8 cellular contexts compared by ENCODE assay signal in the genomic region with DNA sequence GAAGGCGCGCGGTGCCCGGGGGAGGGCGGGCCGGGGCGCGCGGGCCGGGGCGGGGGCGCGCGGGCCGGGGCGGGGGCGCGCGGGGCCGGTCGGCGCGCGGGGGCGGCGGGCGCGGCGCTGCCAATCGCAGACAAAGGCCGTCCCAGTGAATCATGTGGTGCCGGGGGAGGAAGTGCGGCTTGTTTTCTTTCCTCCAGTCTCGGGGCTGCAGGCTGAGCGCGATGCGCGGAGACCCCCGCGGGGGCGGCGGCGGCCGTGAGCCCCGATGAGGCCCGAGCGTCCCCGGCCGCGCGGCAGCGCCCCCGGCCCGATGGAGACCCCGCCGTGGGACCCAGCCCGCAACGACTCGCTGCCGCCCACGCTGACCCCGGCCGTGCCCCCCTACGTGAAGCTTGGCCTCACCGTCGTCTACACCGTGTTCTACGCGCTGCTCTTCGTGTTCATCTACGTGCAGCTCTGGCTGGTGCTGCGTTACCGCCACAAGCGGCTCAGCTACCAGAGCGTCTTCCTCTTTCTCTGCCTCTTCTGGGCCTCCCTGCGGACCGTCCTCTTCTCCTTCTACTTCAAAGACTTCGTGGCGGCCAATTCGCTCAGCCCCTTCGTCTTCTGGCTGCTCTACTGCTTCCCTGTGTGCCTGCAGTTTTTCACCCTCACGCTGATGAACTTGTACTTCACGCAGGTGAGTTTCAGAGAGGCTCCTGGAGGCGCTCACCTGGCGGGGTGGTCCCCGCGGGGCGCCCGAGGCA. TPM values are rescaled to one million over a fixed set of nuclear protein-coding genes. Genes with fewer than 3 reads are reported as not detected.
DNase-seq lines count a peak whose midpoint lies in the region; ATAC-seq, FAIRE-seq and TF ChIP-seq lines count a peak whose summit lies in the region.

A gene with protein sequence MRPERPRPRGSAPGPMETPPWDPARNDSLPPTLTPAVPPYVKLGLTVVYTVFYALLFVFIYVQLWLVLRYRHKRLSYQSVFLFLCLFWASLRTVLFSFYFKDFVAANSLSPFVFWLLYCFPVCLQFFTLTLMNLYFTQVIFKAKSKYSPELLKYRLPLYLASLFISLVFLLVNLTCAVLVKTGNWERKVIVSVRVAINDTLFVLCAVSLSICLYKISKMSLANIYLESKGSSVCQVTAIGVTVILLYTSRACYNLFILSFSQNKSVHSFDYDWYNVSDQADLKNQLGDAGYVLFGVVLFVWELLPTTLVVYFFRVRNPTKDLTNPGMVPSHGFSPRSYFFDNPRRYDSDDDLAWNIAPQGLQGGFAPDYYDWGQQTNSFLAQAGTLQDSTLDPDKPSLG (plus strand): TSS at position 182 of the 746 bp plus-strand sequence. CDS start 84 bp downstream, at position 266.

- H3K27ac Mint-ChIP-seq in chondrocyte (ENCODE audit: unreplicated experiment), result peak within 1 kb of the TSS; percentile 36

- no peaks in the 10 kb centered on the region for H3K36me3 Mint-ChIP-seq in chondrocyte (ENCODE audit: low read depth)

- peak; percentile 74 for DNase-seq in GM12892 (ENCODE audit: insufficient read length)
- DNase-seq in HCEC 1CT, result peak; percentile 65
- peak; percentile 60 for DNase-seq in MV-4-11 (lab: John Stamatoyannopoulos, UW)
- DNase-seq in activated CD4-positive, CD25-positive, alpha-beta regulatory T cell treated with anti-CD3 and anti-CD28 coated beads, Interleukin-2, amount 50 U/mL, for 16 hours (ENCODE audit: low read depth, low spot score), result peak; percentile 22
- no peak for DNase-seq in chondrocyte (ENCODE audit: low spot score)
- DNase-seq in left colon, result peak; percentile 55 to 58
- DNase-seq in stimulated activated CD4-positive, alpha-beta T cell treated with anti-CD3 and anti-CD28 coated beads, Interleukin-2, amount 100 ng/mL, for 4 hours (ENCODE audit: low read depth), result peak; percentile 59
- no peak for DNase-seq in KG1 (lab: John Stamatoyannopoulos, UW)

- TF ChIP-seq CTCF in chondrocyte (IDR thresholded peaks at IDR 0.05), result no peak

- intact Hi-C loops in left colon (cut with DNase I, micrococcal nuclease), result no loop called here

- FAIRE-seq in GM12892 (lab: Jason Lieb, UNC), result peak; percentile 96

- peaks cover 26% of the 10 kb centered on the region for H3K27me3 Mint-ChIP-seq in chondrocyte (ENCODE audit: low read depth)

- H3K9me3 Mint-ChIP-seq in chondrocyte (ENCODE audit: low read depth), result no peaks in the 10 kb centered on the region

- peaks cover 17% of the 10 kb centered on the region for H3K4me1 Mint-ChIP-seq in chondrocyte (ENCODE audit: low read depth)

- ATAC-seq in left colon, result peak; percentile 58

- H3K4me3 Mint-ChIP-seq in chondrocyte (ENCODE audit: unreplicated experiment), result peak within 1 kb of the TSS; percentile 89

- peak; percentile 64; the same call in 1 of the 2 replicates for TF ChIP-seq POLR2A in GM12892 (IDR thresholded peaks at IDR 0.05; ENCODE audit: low read depth, low read length)

RNA-seq across cellular contexts. Expression of the gene that starts here (rescaled TPM):
- polyA plus RNA-seq in GM12892 (2012; ENCODE audit: missing spikeins), result 19.5 TPM
- total RNA-seq in chondrocyte (12.2 to 13.4 TPM (median 13.1 TPM) in 3 replicates), left colon (1 to 10 TPM; 3.8 to 9.5 TPM)

Comparison
In these comparisons a context has a peak if more than half of its experiments do, and no peak if none do; other contexts are left out.
1. DNase-seq: peak in GM12892 (single experiment), HCEC 1CT (single experiment), MV-4-11 (single experiment), activated CD4-positive, CD25-positive, alpha-beta regulatory T cell treated with anti-CD3 and anti-CD28 coated beads, Interleukin-2, amount 50 U/mL, for 16 hours (single experiment), left colon (2 of 2) and stimulated activated CD4-positive, alpha-beta T cell treated with anti-CD3 and anti-CD28 coated beads, Interleukin-2, amount 100 ng/mL, for 4 hours (single experiment); none in chondrocyte (single experiment) and KG1 (single experiment).